35 cellular contexts compared by ENCODE assay signal in the genomic region with DNA sequence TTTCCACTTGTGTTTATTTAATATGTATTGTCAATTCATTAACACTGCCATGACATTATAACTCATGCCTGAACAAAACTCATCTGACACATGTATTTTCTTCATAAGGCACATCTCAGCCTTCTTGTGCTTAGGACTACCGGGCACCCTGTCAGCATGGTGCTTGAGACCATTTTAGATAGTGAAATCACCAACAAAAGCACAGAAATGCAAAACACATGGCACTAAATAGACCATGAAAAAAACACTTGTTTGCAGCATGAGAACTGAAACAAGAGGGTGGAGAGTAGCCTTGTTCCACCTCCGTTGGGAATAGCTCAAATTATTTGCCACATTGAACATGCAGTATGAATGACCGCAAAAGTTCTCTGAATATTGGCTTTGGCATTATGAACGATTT.
"Had no signal": no experiment of that assay in that cellular context is flagged by ENCODE, and none has a peak within 500 bp of the region (broad histone marks: within the 10 kb centered on the region; RNA-seq: fewer than 3 reads in every experiment).

No MANE protein-coding gene starts in this region.

- H3K27ac Mint-ChIP-seq: activated CD4-positive, alpha-beta memory T cell treated with anti-CD3 and anti-CD28 coated beads for 36 hours; activated CD4-positive, alpha-beta T cell treated with anti-CD3 and anti-CD28 coated beads for 36 hours; activated CD4-positive, alpha-beta T cell treated with anti-CD3 and anti-CD28 coated beads, Interleukin-2, amount 10 ng/mL, durations not matched to agents 24 days and 14 days; activated CD8-positive, alpha-beta memory T cell treated with anti-CD3 and anti-CD28 coated beads, Interleukin-2, amount 10 ng/mL, durations not matched to agents 7 days and 5 days; activated CD8-positive, alpha-beta T cell treated with anti-CD3 and anti-CD28 coated beads, Interleukin-2, amount 10 ng/mL, durations not matched to agents 7 days and 5 days; activated naive CD4-positive, alpha-beta T cell treated with anti-CD3 and anti-CD28 coated beads for 36 hours; activated naive CD4-positive, alpha-beta T cell treated with anti-CD3 and anti-CD28 coated beads, Interleukin-2, amount 50 U/mL, for 24 hours; activated naive CD8-positive, alpha-beta T cell treated with anti-CD3 and anti-CD28 coated beads for 36 hours; activated naive CD8-positive, alpha-beta T cell treated with anti-CD3 and anti-CD28 coated beads, Interleukin-2, amount 50 U/mL, for 24 hours; activated T-helper 1 cell treated with anti-CD3 and anti-CD28 coated beads, Interleukin-12 subunit alpha, Interleukin-12 subunit beta, Interleukin-2, Interleukin-4 antibody, amounts not matched to agents 30 ng/mL and 10 ng/mL and 1 ng/mL, durations not matched to agents 14 hours and 24 hours and 36 hours; activated T-helper 2 cell treated with anti-CD3 and anti-CD28 coated beads, Interferon-gamma antibody, Interleukin-2, Interleukin-4, amounts not matched to agents 10 μg/mL and 5 μg/mL and 100 μg/mL, durations not matched to agents 14 hours and 24 hours and 36 hours; T-helper 2 cell treated with Interferon-gamma antibody and Interleukin-4, amounts not matched to agents 5 μg/mL and 100 μg/mL, for 36 hours had no signal

- H3K4me3 ChIP-seq: adrenal gland, body of pancreas, esophagus squamous epithelium, gastrocnemius medialis, heart left ventricle had no signal

- H3K27me3 ChIP-seq: adrenal gland, body of pancreas, esophagus squamous epithelium, foreskin keratinocyte, gastrocnemius medialis, heart left ventricle had no signal

- H3K9me3 Mint-ChIP-seq: activated CD4-positive, alpha-beta T cell treated with anti-CD3 and anti-CD28 coated beads, Interleukin-2, amount 10 ng/mL, durations not matched to agents 24 days and 14 days; activated naive CD4-positive, alpha-beta T cell treated with anti-CD3 and anti-CD28 coated beads for 36 hours; activated naive CD4-positive, alpha-beta T cell treated with anti-CD3 and anti-CD28 coated beads, Interleukin-2, amount 50 U/mL, for 24 hours had no signal

- H3K36me3 ChIP-seq: adrenal gland, esophagus squamous epithelium, gastrocnemius medialis, heart left ventricle, WERI-Rb-1 had no signal

- H3K27me3 Mint-ChIP-seq: activated CD4-positive, alpha-beta memory T cell treated with anti-CD3 and anti-CD28 coated beads for 36 hours; activated CD4-positive, alpha-beta T cell treated with anti-CD3 and anti-CD28 coated beads for 36 hours; activated CD4-positive, alpha-beta T cell treated with anti-CD3 and anti-CD28 coated beads, Interleukin-2, amount 10 ng/mL, durations not matched to agents 24 days and 14 days; activated CD8-positive, alpha-beta memory T cell treated with anti-CD3 and anti-CD28 coated beads, Interleukin-2, amount 10 ng/mL, durations not matched to agents 7 days and 5 days; activated naive CD4-positive, alpha-beta T cell treated with anti-CD3 and anti-CD28 coated beads, Interleukin-2, amount 50 U/mL, for 24 hours; activated naive CD8-positive, alpha-beta T cell treated with anti-CD3 and anti-CD28 coated beads for 36 hours; activated naive CD8-positive, alpha-beta T cell treated with anti-CD3 and anti-CD28 coated beads, Interleukin-2, amount 50 U/mL, for 24 hours had no signal

- H3K9me3 ChIP-seq: adrenal gland, body of pancreas, esophagus squamous epithelium, gastrocnemius medialis, heart left ventricle had no signal

- H3K4me3 Mint-ChIP-seq: activated CD4-positive, alpha-beta memory T cell treated with anti-CD3 and anti-CD28 coated beads for 36 hours; activated CD4-positive, alpha-beta T cell treated with anti-CD3 and anti-CD28 coated beads for 36 hours; activated CD4-positive, alpha-beta T cell treated with anti-CD3 and anti-CD28 coated beads, Interleukin-2, amount 10 ng/mL, durations not matched to agents 24 days and 14 days; activated CD8-positive, alpha-beta memory T cell treated with anti-CD3 and anti-CD28 coated beads, Interleukin-2, amount 10 ng/mL, durations not matched to agents 7 days and 5 days; activated CD8-positive, alpha-beta T cell treated with anti-CD3 and anti-CD28 coated beads, Interleukin-2, amount 10 ng/mL, durations not matched to agents 7 days and 5 days; activated naive CD4-positive, alpha-beta T cell treated with anti-CD3 and anti-CD28 coated beads for 36 hours; activated naive CD4-positive, alpha-beta T cell treated with anti-CD3 and anti-CD28 coated beads, Interleukin-2, amount 50 U/mL, for 24 hours; activated naive CD8-positive, alpha-beta T cell treated with anti-CD3 and anti-CD28 coated beads for 36 hours; activated naive CD8-positive, alpha-beta T cell treated with anti-CD3 and anti-CD28 coated beads, Interleukin-2, amount 50 U/mL, for 24 hours; activated T-helper 1 cell treated with anti-CD3 and anti-CD28 coated beads, Interleukin-12 subunit alpha, Interleukin-12 subunit beta, Interleukin-2, Interleukin-4 antibody, amounts not matched to agents 30 ng/mL and 10 ng/mL and 1 ng/mL, durations not matched to agents 14 hours and 24 hours and 36 hours; T-helper 2 cell treated with Interferon-gamma antibody and Interleukin-4, amounts not matched to agents 5 μg/mL and 100 μg/mL, for 36 hours had no signal

- H3K4me1 Mint-ChIP-seq: activated CD4-positive, alpha-beta T cell treated with anti-CD3 and anti-CD28 coated beads for 36 hours; activated CD4-positive, alpha-beta T cell treated with anti-CD3 and anti-CD28 coated beads, Interleukin-2, amount 10 ng/mL, durations not matched to agents 24 days and 14 days; activated CD8-positive, alpha-beta memory T cell treated with anti-CD3 and anti-CD28 coated beads, Interleukin-2, amount 10 ng/mL, durations not matched to agents 7 days and 5 days; activated naive CD4-positive, alpha-beta T cell treated with anti-CD3 and anti-CD28 coated beads, Interleukin-2, amount 50 U/mL, for 24 hours; activated naive CD8-positive, alpha-beta T cell treated with anti-CD3 and anti-CD28 coated beads for 36 hours; activated naive CD8-positive, alpha-beta T cell treated with anti-CD3 and anti-CD28 coated beads, Interleukin-2, amount 50 U/mL, for 24 hours had no signal

- H3K27ac ChIP-seq: adrenal gland, body of pancreas, epithelial cell of prostate, esophagus squamous epithelium, foreskin keratinocyte, gastrocnemius medialis, heart left ventricle, WERI-Rb-1 had no signal

- DNase-seq: activated CD4-positive, alpha-beta memory T cell treated with anti-CD3 and anti-CD28 coated beads for 36 hours; activated CD4-positive, alpha-beta T cell treated with anti-CD3 and anti-CD28 coated beads for 36 hours; activated CD4-positive, alpha-beta T cell treated with anti-CD3 and anti-CD28 coated beads, Interleukin-2, amount 10 ng/mL, durations not matched to agents 24 days and 14 days; activated CD4-positive, CD25-positive, alpha-beta regulatory T cell; activated CD4-positive, CD25-positive, alpha-beta regulatory T cell treated with anti-CD3 and anti-CD28 coated beads, Interleukin-2, amount 50 U/mL, for 72 hours; activated CD8-positive, alpha-beta memory T cell treated with anti-CD3 and anti-CD28 coated beads, Interleukin-2, amount 10 ng/mL, durations not matched to agents 7 days and 5 days; activated CD8-positive, alpha-beta memory T cell treated with anti-CD3 and anti-CD28 coated beads, Interleukin-2, amount 50 U/mL, for 4 hours; activated CD8-positive, alpha-beta T cell treated with anti-CD3 and anti-CD28 coated beads, Interleukin-2, amount 10 ng/mL, durations not matched to agents 7 days and 5 days; activated effector memory CD4-positive, alpha-beta T cell treated with anti-CD3 and anti-CD28 coated beads, Interleukin-2, amount 50 U/mL, for 16 hours; activated naive CD4-positive, alpha-beta T cell treated with anti-CD3 and anti-CD28 coated beads for 36 hours; activated naive CD8-positive, alpha-beta T cell treated with anti-CD3 and anti-CD28 coated beads for 36 hours; activated naive CD8-positive, alpha-beta T cell treated with anti-CD3 and anti-CD28 coated beads, Interleukin-2, amount 50 U/mL, for 24 hours; activated T-cell treated with anti-CD3 and anti-CD28 coated beads, Interleukin-2, amount 50 U/mL, for 1 hour; activated T-cell treated with anti-CD3 and anti-CD28 coated beads, Interleukin-2, amount 50 U/mL, for 48 hours; adrenal gland; amygdala; aorta; body of pancreas; caudate nucleus; cortex of kidney; dermis blood vessel endothelial cell; effector CD4-positive, alpha-beta T cell; esophagus squamous epithelium; foreskin keratinocyte; gastrocnemius medialis; glutamatergic neuron; heart left ventricle; hypothalamus; T1000; WERI-Rb-1 had no signal

- H3K4me1 ChIP-seq: adrenal gland, body of pancreas, esophagus squamous epithelium, foreskin keratinocyte, gastrocnemius medialis, heart left ventricle had no signal

- H3K36me3 Mint-ChIP-seq: activated CD4-positive, alpha-beta memory T cell treated with anti-CD3 and anti-CD28 coated beads for 36 hours; activated CD8-positive, alpha-beta memory T cell treated with anti-CD3 and anti-CD28 coated beads, Interleukin-2, amount 10 ng/mL, durations not matched to agents 7 days and 5 days; activated naive CD4-positive, alpha-beta T cell treated with anti-CD3 and anti-CD28 coated beads, Interleukin-2, amount 50 U/mL, for 24 hours; activated naive CD8-positive, alpha-beta T cell treated with anti-CD3 and anti-CD28 coated beads for 36 hours had no signal

- ATAC-seq: activated CD4-positive, alpha-beta T cell treated with anti-CD3 and anti-CD28 coated beads for 36 hours; activated CD8-positive, alpha-beta memory T cell treated with anti-CD3 and anti-CD28 coated beads, Interleukin-2, amount 10 ng/mL, durations not matched to agents 7 days and 5 days; activated CD8-positive, alpha-beta T cell treated with anti-CD3 and anti-CD28 coated beads, Interleukin-2, amount 10 ng/mL, durations not matched to agents 7 days and 5 days; activated naive CD8-positive, alpha-beta T cell treated with anti-CD3 and anti-CD28 coated beads, Interleukin-2, amount 50 U/mL, for 24 hours; body of pancreas; foreskin keratinocyte; gastrocnemius medialis; heart left ventricle had no signal
